ENCODE assay signal across 20 cellular contexts in the genomic region with DNA sequence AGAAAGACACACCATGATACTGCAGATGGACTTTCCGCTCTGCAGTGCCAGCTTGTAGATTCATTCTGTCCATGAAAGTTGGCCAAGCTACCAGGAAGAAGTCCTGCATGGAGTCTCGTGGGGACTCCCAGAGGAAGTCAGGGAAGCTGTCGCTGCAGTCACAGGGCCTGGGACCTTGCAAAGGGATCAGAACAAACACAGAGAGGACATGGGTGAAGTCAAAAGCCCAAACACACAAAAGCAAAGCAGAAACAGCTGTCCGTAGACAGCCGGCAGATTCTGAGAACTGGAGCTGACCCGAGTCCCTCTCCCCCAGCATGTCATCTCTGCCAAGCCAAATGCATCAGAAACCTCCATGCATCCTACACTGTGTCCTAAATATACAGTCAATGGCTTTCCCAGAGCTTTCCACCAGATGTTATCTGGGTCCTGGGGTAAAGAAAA.
DNase-seq lines count a peak whose midpoint lies in the region; ATAC-seq and TF ChIP-seq lines count a peak whose summit lies in the region.
"Had no signal": no experiment of that assay in that cellular context is flagged by ENCODE, and none has a peak within 500 bp of the region (broad histone marks: within the 10 kb centered on the region; RNA-seq: fewer than 3 reads in every experiment).

No MANE protein-coding gene starts in this region.

- DNase-seq in BE2C: peak; percentile 48
- peak; percentile 35 for DNase-seq in cerebellum (ENCODE audit: low spot score)
- peak; percentile 58 for DNase-seq in right atrium auricular region (ENCODE audit: low spot score)
- DNase-seq in psoas muscle: no peak
- DNase-seq in thyroid gland: no peak
- no peak for DNase-seq in MG63
- no peak for DNase-seq in NCI-H748 (lab: John Stamatoyannopoulos, UW; ENCODE audit: unreplicated experiment)
- DNase-seq: activated CD8-positive, alpha-beta memory T cell treated with anti-CD3 and anti-CD28 coated beads for 24 hours; activated naive CD4-positive, alpha-beta T cell treated with anti-CD3 and anti-CD28 coated beads for 36 hours; activated T-cell treated with anti-CD3 and anti-CD28 coated beads, Interleukin-2, amount 50 U/mL, for 48 hours; amygdala; Caco-2; DND-41; H7; immature natural killer cell; NCI-H1105 treated with DMSO at 0.1 percent for 48 hours; NCI-H510A treated with DMSO at 0.1 percent for 48 hours; trophoblast cell had no signal

- H3K27ac ChIP-seq in right atrium auricular region: peak overlapping the region; percentile 38 to 63
- no peak overlapping the region for H3K27ac ChIP-seq in psoas muscle
- H3K27ac ChIP-seq in thyroid gland: no peak overlapping the region

- intact Hi-C loops in psoas muscle (cut with DNase I) (loop anchor here in 1 of 2 donors (5.0 kb wide), 1 partner anchor 210 kb away; no protein-coding TSS in a partner anchor), thyroid gland (cut with DNase I) (no loop called here)

- H3K9me3 ChIP-seq in BE2C: no peaks in the 10 kb centered on the region
- H3K9me3 ChIP-seq in right atrium auricular region: no peaks in the 10 kb centered on the region
- H3K9me3 ChIP-seq in psoas muscle: no peaks in the 10 kb centered on the region
- no peaks in the 10 kb centered on the region for H3K9me3 ChIP-seq in thyroid gland
- no peaks in the 10 kb centered on the region for H3K9me3 ChIP-seq in MG63
- H3K9me3 ChIP-seq: Caco-2 had no signal

- ATAC-seq in psoas muscle (peak in 3 of 4 donors; percentile 26 to 56 (median 48)), HG03460 (IDR thresholded peaks at IDR 0.05; ENCODE audit: unreplicated experiment) (no peak)
- ATAC-seq: stimulated activated memory B cell treated with anti-CD40 and anti-IgM and Interleukin-4, amounts not matched to agents 10 μg/mL and 1 μg/mL and 100 μg/mL, for 72 hours had no signal

- H3K4me3 ChIP-seq in BE2C (ENCODE audit: low read depth, low read length) (0 out of 2 replicates have a peak overlapping the region, but pooled peaks have one; percentile 4), right atrium auricular region (no peak overlapping the region), psoas muscle (no peak overlapping the region), thyroid gland (replicated peaks in 1 of 3) (no peak overlapping the region), MG63 (no peak overlapping the region)

- no peak for TF ChIP-seq POLR2A in thyroid gland (IDR thresholded peaks at IDR 0.05)

- TF ChIP-seq CTCF in BE2C (IDR thresholded peaks at IDR 0.05; ENCODE audit: low read depth, low read length) (no peak), right atrium auricular region (IDR thresholded peaks at IDR 0.05) (peak in 1 of 2 donors; percentile 17), psoas muscle (IDR thresholded peaks at IDR 0.05) (no peak), thyroid gland (IDR thresholded peaks at IDR 0.05) (no peak)

- H3K27me3 ChIP-seq in BE2C (no peaks in the 10 kb centered on the region), right atrium auricular region (no peaks in the 10 kb centered on the region), psoas muscle (ENCODE audit: insufficient read depth in 3 of 3, low read length in 2 of 3) (no peaks in the 10 kb centered on the region), thyroid gland (no peaks in the 10 kb centered on the region), MG63 (no peaks in the 10 kb centered on the region)

- H3K4me1 ChIP-seq in BE2C (peaks cover 15% of the 10 kb centered on the region), right atrium auricular region (peaks cover 0 to 31% of the 10 kb centered on the region in 2 donors), psoas muscle (peaks cover 15% of the 10 kb centered on the region), thyroid gland (peaks cover 0 to 8% of the 10 kb centered on the region in 2 donors)

- 8 to 28% (median 24%) methylated on average over 6 of the region's 6 CpGs for WGBS in psoas muscle, 3 donors
- WGBS in thyroid gland, 2 donors: 76 to 79% methylated on average over 6 of the region's 6 CpGs

- H3K36me3 ChIP-seq in BE2C (no peaks in the 10 kb centered on the region), right atrium auricular region (peaks cover 74% of the 10 kb centered on the region), psoas muscle (ENCODE audit: insufficient read depth in 1 of 2, low read depth in 1 of 2) (peaks cover 0 to 46% of the 10 kb centered on the region in 2 donors), thyroid gland (peaks cover 16 to 29% of the 10 kb centered on the region in 2 donors), MG63 (no peaks in the 10 kb centered on the region)

Comparison
In these comparisons a context has a peak if more than half of its experiments do, and no peak if none do; other contexts are left out.
1. DNase-seq: peak in BE2C (single experiment), cerebellum (single experiment) and right atrium auricular region (single experiment); none in psoas muscle (0 of 2), thyroid gland (0 of 2), MG63 (single experiment) and NCI-H748 (single experiment).
2. H3K27ac ChIP-seq: peak in right atrium auricular region (2 of 2); none in psoas muscle (single experiment) and thyroid gland (0 of 3).